In the genomic region with DNA sequence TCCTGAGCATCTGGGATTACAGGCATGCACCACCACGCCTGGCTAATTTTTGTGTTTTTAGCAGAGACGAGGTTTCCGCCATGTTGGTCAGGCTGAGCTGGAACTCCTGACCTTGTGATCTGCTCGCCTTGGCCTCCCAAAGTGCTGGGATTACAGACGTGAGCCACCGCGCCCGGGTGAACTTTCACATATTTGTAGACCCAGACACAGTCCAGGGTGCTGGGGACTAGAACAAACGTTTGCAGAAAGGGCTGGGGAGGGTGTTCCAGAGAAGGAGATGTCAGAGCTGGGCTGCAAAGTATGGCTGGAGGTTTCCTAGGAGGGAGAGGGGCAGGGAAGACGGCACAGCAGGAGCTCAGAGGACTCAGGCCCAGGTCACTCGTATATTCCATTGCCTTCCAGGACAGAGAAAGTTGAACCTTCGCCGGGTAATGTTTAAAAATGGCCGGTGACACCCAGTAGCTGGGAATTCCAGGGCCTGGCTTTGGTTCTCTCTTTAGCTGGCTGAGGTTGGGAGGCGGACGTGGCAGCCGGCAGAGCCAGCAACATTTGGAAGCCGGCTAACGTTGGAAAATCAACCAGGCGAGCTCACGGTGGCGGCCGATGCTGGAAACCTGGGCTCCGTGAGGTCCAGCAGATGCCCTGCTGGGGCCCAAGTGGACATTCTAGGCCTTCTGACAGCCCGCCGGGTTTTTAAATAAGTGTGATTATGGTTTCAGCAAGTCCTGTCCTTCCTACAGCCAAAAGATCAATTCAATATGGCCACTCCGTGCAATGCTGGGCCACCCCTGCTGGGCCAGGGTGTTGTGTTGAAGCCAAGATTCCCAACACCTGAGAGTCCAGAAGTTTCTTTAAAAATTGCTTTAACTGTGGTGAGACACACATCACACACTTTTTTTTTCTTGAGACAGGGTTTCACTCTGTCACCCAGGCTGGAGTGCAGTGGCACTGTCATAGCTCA, we compare ENCODE assay signal across 8 cellular contexts. TPM values are rescaled to one million over a fixed set of nuclear protein-coding genes. Genes with fewer than 3 reads are reported as not detected.
DNase-seq lines count a peak whose midpoint lies in the region; ATAC-seq and TF ChIP-seq lines count a peak whose summit lies in the region.

No MANE protein-coding gene starts in this region.

- H3K36me3 ChIP-seq in cardiac muscle cell (no peaks in the 10 kb centered on the region), upper lobe of right lung (no peaks in the 10 kb centered on the region)

- H3K9me3 ChIP-seq in cardiac muscle cell (ENCODE audit: low read depth) (no peaks in the 10 kb centered on the region), upper lobe of right lung (no peaks in the 10 kb centered on the region)

- H3K4me1 ChIP-seq in cardiac muscle cell (ENCODE audit: low read depth) (peaks cover 33% of the 10 kb centered on the region), upper lobe of right lung (peaks cover 20% of the 10 kb centered on the region)

- H3K4me3 ChIP-seq in astrocyte of the cerebellum (ENCODE audit: low read depth, low read length): no peak overlapping the region
- H3K4me3 ChIP-seq in cardiac muscle cell: no peak overlapping the region
- no peak overlapping the region for H3K4me3 ChIP-seq in upper lobe of right lung

- H3K27ac ChIP-seq in cardiac muscle cell (peak overlapping the region; percentile 55), upper lobe of right lung (peak overlapping the region; percentile 66)

- DNase-seq in astrocyte of the cerebellum (ENCODE audit: low read depth) (peak; percentile 51), cardiac muscle cell (ENCODE audit: low read depth in 1 of 2, low spot score in 1 of 2) (peak in 1 of 2 donors; percentile 55), nucleus accumbens (lab: John Stamatoyannopoulos, UW) (peak in 35 of 56 donors; percentile 8 to 68 (median 32)), upper lobe of right lung (no peak), ACHN (no peak)
- no peak for DNase-seq in stimulated activated CD4-positive, alpha-beta T cell treated with anti-CD3 and anti-CD28 coated beads, Interleukin-2, amount 100 ng/mL, for 24 hours
- no peak for DNase-seq in stimulated activated CD4-positive, alpha-beta T cell treated with anti-CD3 and anti-CD28 coated beads, Interleukin-4, amount 100 ng/mL, for 1 hour

- H3K27me3 ChIP-seq in cardiac muscle cell: no peaks in the 10 kb centered on the region
- no peaks in the 10 kb centered on the region for H3K27me3 ChIP-seq in upper lobe of right lung

- in situ Hi-C loops in astrocyte of the cerebellum (cut with HindIII; ENCODE audit: low sequenced_read_pairs): loop anchor here (10.0 kb wide), 1 partner anchor 83 kb away; no protein-coding TSS in a partner anchor
- in situ Hi-C loops in ACHN (cut with HindIII; ENCODE audit: low pct_ligation_motif_present, low pct_unique_long_range_greater_than_20kb, low sequenced_read_pairs): no loop called here

- intact Hi-C loops in upper lobe of right lung (cut with DNase I): no loop called here

- TF ChIP-seq CTCF in astrocyte of the cerebellum (IDR thresholded peaks at IDR 0.05; ENCODE audit: low read depth, low read length, missing control alignments) (no peak), cardiac muscle cell (IDR thresholded peaks at IDR 0.05; ENCODE audit: low read depth, low read length) (no peak), upper lobe of right lung (IDR thresholded peaks at IDR 0.05) (no peak)

- no peak for ATAC-seq in upper lobe of right lung
- ATAC-seq in HG03520 (IDR thresholded peaks at IDR 0.05; ENCODE audit: unreplicated experiment): no peak

RNA-seq across cellular contexts. Expression of gene NFIC, which starts 41.5 kb away (rescaled TPM):
- total RNA-seq in cardiac muscle cell (29.4 and 46.1 TPM in 2 replicates), upper lobe of right lung (150 TPM)
- polyA plus RNA-seq in cardiac muscle cell: 32.7 and 42.2 TPM in 2 replicates

Comparison
In these comparisons a context has a peak if more than half of its experiments do, and no peak if none do; other contexts are left out.
1. DNase-seq: peak in astrocyte of the cerebellum (single experiment) and nucleus accumbens (35 of 56); none in upper lobe of right lung (single experiment), stimulated activated CD4-positive, alpha-beta T cell treated with anti-CD3 and anti-CD28 coated beads, Interleukin-2, amount 100 ng/mL, for 24 hours (0 of 2), ACHN (single experiment) and stimulated activated CD4-positive, alpha-beta T cell treated with anti-CD3 and anti-CD28 coated beads, Interleukin-4, amount 100 ng/mL, for 1 hour (single experiment).